25 cellular contexts compared by ENCODE assay signal in genomic region chr13:20826301-20826700, GRCh38.
"Had no signal": no experiment of that assay in that cellular context is flagged by ENCODE, and none has a peak within 500 bp of the region (broad histone marks: within the 10 kb centered on the region; RNA-seq: fewer than 3 reads in every experiment).

No MANE protein-coding gene starts in this region.

- H3K4me3 ChIP-seq: left lung, lung, sigmoid colon, testis, transverse colon had no signal

- ATAC-seq: activated CD4-positive, CD25-positive, alpha-beta regulatory T cell treated with anti-CD3 and anti-CD28 coated beads, Interleukin-2, amount 50 U/mL, for 24 hours; stimulated activated naive CD8-positive, alpha-beta T cell treated with anti-CD3 and anti-CD28 coated beads, Interleukin-15, Interleukin-2, amounts not matched to agents 100 U/mL and 50 U/mL, for 24 hours had no signal

- H3K27me3 Mint-ChIP-seq: activated CD4-positive, alpha-beta memory T cell treated with anti-CD3 and anti-CD28 coated beads for 36 hours; activated CD4-positive, alpha-beta T cell treated with anti-CD3 and anti-CD28 coated beads, Interleukin-2, amount 10 ng/mL, durations not matched to agents 24 days and 14 days had no signal

- DNase-seq: activated CD4-positive, alpha-beta memory T cell treated with anti-CD3 and anti-CD28 coated beads for 36 hours; activated CD4-positive, alpha-beta T cell treated with anti-CD3 and anti-CD28 coated beads, Interleukin-2, amount 10 ng/mL, durations not matched to agents 24 days and 14 days; activated CD8-positive, alpha-beta memory T cell treated with anti-CD3 and anti-CD28 coated beads, Interleukin-2, amount 50 U/mL, for 4 hours; activated gamma-delta T cell treated with Interleukin-2 at 50 U/mL for 16 hours; activated naive CD4-positive, alpha-beta T cell treated with anti-CD3 and anti-CD28 coated beads, Interleukin-2, amount 50 U/mL, for 16 hours; activated T-cell treated with anti-CD3 and anti-CD28 coated beads, Interleukin-2, amount 50 U/mL, for 1 hour; amniotic stem cell; brain microvascular endothelial cell; caudate nucleus; foreskin fibroblast; left lung; mesendoderm; nephron progenitor cell; sigmoid colon; stimulated activated CD4-positive, alpha-beta T cell treated with anti-CD3 and anti-CD28 coated beads, Interleukin-2, amount 100 ng/mL, for 48 hours; stimulated activated naive CD8-positive, alpha-beta T cell treated with anti-CD3 and anti-CD28 coated beads, Interleukin-15, Interleukin-2, amounts not matched to agents 100 U/mL and 50 U/mL, for 24 hours; SW 1271; T-helper 9 cell; testis; transverse colon had no signal

- H3K9me3 ChIP-seq: left lung, neutrophil, sigmoid colon, testis, transverse colon had no signal

- H3K27ac ChIP-seq: brain microvascular endothelial cell, left lung, neutrophil, testis, VCaP had no signal

- H3K27ac Mint-ChIP-seq: activated CD4-positive, alpha-beta memory T cell treated with anti-CD3 and anti-CD28 coated beads for 36 hours; activated CD4-positive, alpha-beta T cell treated with anti-CD3 and anti-CD28 coated beads, Interleukin-2, amount 10 ng/mL, durations not matched to agents 24 days and 14 days; nephron progenitor cell; T-helper 1 cell treated with Interleukin-12 subunit alpha and Interleukin-12 subunit beta and Interleukin-4 antibody, amounts not matched to agents 30 μg/mL and 1 μg/mL, for 36 hours had no signal

- H3K27me3 ChIP-seq: brain microvascular endothelial cell, left lung, neutrophil, sigmoid colon, testis, transverse colon had no signal

- H3K4me3 Mint-ChIP-seq: activated CD4-positive, alpha-beta memory T cell treated with anti-CD3 and anti-CD28 coated beads for 36 hours; activated CD4-positive, alpha-beta T cell treated with anti-CD3 and anti-CD28 coated beads, Interleukin-2, amount 10 ng/mL, durations not matched to agents 24 days and 14 days; nephron progenitor cell; T-helper 1 cell treated with Interleukin-12 subunit alpha and Interleukin-12 subunit beta and Interleukin-4 antibody, amounts not matched to agents 30 μg/mL and 1 μg/mL, for 36 hours had no signal

- H3K4me1 Mint-ChIP-seq: nephron progenitor cell had no signal

- H3K9me3 Mint-ChIP-seq: activated CD4-positive, alpha-beta memory T cell treated with anti-CD3 and anti-CD28 coated beads for 36 hours; activated CD4-positive, alpha-beta T cell treated with anti-CD3 and anti-CD28 coated beads, Interleukin-2, amount 10 ng/mL, durations not matched to agents 24 days and 14 days; nephron progenitor cell; T-helper 1 cell treated with Interleukin-12 subunit alpha and Interleukin-12 subunit beta and Interleukin-4 antibody, amounts not matched to agents 30 μg/mL and 1 μg/mL, for 36 hours had no signal

- H3K36me3 ChIP-seq: brain microvascular endothelial cell, sigmoid colon, transverse colon had no signal
